In the genomic region with DNA sequence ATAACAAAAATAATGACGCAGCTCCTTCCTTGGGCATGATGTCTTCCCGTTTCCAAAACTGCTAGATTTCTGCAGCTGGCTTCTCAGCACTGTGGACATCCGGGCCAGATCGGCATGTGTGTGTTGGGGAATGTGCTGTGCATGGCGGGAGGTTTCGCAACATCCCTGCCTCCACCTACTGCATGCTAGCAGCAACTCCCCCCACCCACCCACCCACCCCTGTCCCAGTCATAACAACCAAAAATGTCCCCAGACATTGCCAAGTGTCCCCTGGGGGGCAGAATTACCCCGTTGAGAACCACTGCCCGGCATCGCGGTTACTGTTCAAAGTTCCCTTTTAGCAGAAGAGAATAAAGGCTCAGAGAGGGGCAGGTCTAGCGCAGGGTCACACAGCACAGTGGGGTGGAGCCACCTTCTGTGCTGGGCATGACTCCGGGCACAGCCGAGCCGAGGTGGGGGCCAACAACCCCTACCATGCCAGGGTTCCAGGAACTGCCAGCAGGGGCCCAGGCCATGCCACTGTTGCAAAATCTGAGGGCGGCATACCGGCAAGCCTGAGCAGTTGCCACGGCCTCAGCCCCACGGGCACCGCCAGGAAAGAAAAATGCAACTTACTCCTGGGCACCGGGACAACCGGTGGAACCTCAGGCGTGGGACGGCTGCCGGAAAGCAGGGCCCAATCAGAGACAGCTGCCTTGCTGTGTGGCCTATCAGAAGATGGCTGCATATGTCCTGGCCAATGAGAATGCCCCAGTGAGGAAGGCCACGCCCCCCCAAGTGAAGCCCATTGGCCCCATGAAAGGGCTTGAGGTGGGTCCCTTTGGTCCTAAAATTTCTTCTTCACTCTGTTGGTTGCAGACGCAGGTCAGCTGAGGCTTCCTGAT, we compare ENCODE assay signal across 9 cellular contexts. TPM values are rescaled to one million over a fixed set of nuclear protein-coding genes. Genes with fewer than 3 reads are reported as not detected.
DNase-seq lines count a peak whose midpoint lies in the region; ATAC-seq and TF ChIP-seq lines count a peak whose summit lies in the region.
"Had no signal": no experiment of that assay in that cellular context is flagged by ENCODE, and none has a peak within 500 bp of the region (broad histone marks: within the 10 kb centered on the region; RNA-seq: fewer than 3 reads in every experiment).

No MANE protein-coding gene starts in this region.

- no peak for TF ChIP-seq CTCF in WTC11 (IDR thresholded peaks at IDR 0.05)
- TF ChIP-seq CTCF in mucosa of descending colon (IDR thresholded peaks at IDR 0.05) = no peak

- CTCF ChIA-PET in WTC11 (lab: Charles Lee) = interaction anchor here (1.0 kb wide), 1 partner anchor 86 kb away, joined by 5 read pairs; no protein-coding TSS in a partner anchor

- peak overlapping the region; percentile 30 for H3K4me3 ChIP-seq in MG63
- no peak overlapping the region for H3K4me3 ChIP-seq in mucosa of descending colon

- peak; percentile 92 for DNase-seq in EH (ENCODE audit: low read depth)
- peak; percentile 90 for DNase-seq in MG63
- DNase-seq in WTC11 (ENCODE audit: low spot score) = peak; percentile 55
- DNase-seq in effector memory CD8-positive, alpha-beta T cell = peak in 2 of 3 experiments; percentile 22 to 47
- DNase-seq in mucosa of descending colon = peak; percentile 63 to 83 (median 73)
- DNase-seq in ureter (ENCODE audit: low spot score) = peak; percentile 76
- DNase-seq in activated T-helper 1 cell treated with anti-CD3 and anti-CD28 coated beads, Interleukin-12 subunit alpha, Interleukin-12 subunit beta, Interleukin-2, Interleukin-4 antibody, amounts not matched to agents 30 ng/mL and 10 ng/mL and 1 ng/mL, durations not matched to agents 14 hours and 24 hours and 36 hours (ENCODE audit: low spot score) = no peak

- ATAC-seq in WTC11 = peak; percentile 61
- ATAC-seq in effector memory CD8-positive, alpha-beta T cell (replicated peaks) = peak; percentile 68
- ATAC-seq in mucosa of descending colon = peak; percentile 83
- no peak for ATAC-seq in GM21723 (IDR thresholded peaks at IDR 0.05; ENCODE audit: unreplicated experiment)

- POLR2A ChIA-PET in WTC11 (lab: Charles Lee) = no interaction called here

- no peaks in the 10 kb centered on the region for H3K4me1 Mint-ChIP-seq in WTC11
- H3K4me1 Mint-ChIP-seq in effector memory CD8-positive, alpha-beta T cell (ENCODE audit: low read depth in 2 of 2) = peaks cover 1 to 3% of the 10 kb centered on the region in 2 donors
- H3K4me1 Mint-ChIP-seq in activated T-helper 1 cell treated with anti-CD3 and anti-CD28 coated beads, Interleukin-12 subunit alpha, Interleukin-12 subunit beta, Interleukin-2, Interleukin-4 antibody, amounts not matched to agents 30 ng/mL and 10 ng/mL and 1 ng/mL, durations not matched to agents 14 hours and 24 hours and 36 hours (ENCODE audit: low read depth) = no peaks in the 10 kb centered on the region

- H3K27ac Mint-ChIP-seq in WTC11 = no peak overlapping the region
- H3K27ac Mint-ChIP-seq in effector memory CD8-positive, alpha-beta T cell = no peak overlapping the region
- no peak overlapping the region for H3K27ac Mint-ChIP-seq in activated T-helper 1 cell treated with anti-CD3 and anti-CD28 coated beads, Interleukin-12 subunit alpha, Interleukin-12 subunit beta, Interleukin-2, Interleukin-4 antibody, amounts not matched to agents 30 ng/mL and 10 ng/mL and 1 ng/mL, durations not matched to agents 14 hours and 24 hours and 36 hours
- H3K27ac Mint-ChIP-seq: T-helper 1 cell treated with Interleukin-12 subunit alpha and Interleukin-12 subunit beta and Interleukin-4 antibody, amounts not matched to agents 30 μg/mL and 1 μg/mL, for 36 hours had no signal

- H3K36me3 ChIP-seq in MG63 (no peaks in the 10 kb centered on the region), mucosa of descending colon (ENCODE audit: low read depth) (no peaks in the 10 kb centered on the region)

- intact Hi-C loops in mucosa of descending colon (cut with DNase I, micrococcal nuclease) = no loop called here
- intact Hi-C loops in activated T-helper 1 cell treated with anti-CD3 and anti-CD28 coated beads, Interleukin-12 subunit alpha, Interleukin-12 subunit beta, Interleukin-2, Interleukin-4 antibody, amounts not matched to agents 30 ng/mL and 10 ng/mL and 1 ng/mL, durations not matched to agents 14 hours and 24 hours and 36 hours (cut with micrococcal nuclease) = no loop called here

- no peaks in the 10 kb centered on the region for H3K27me3 ChIP-seq in MG63

- H3K27me3 Mint-ChIP-seq in WTC11 (ENCODE audit: low read depth) = peaks cover 23% of the 10 kb centered on the region
- H3K27me3 Mint-ChIP-seq in effector memory CD8-positive, alpha-beta T cell = no peaks in the 10 kb centered on the region
- peaks cover 2% of the 10 kb centered on the region for H3K27me3 Mint-ChIP-seq in activated T-helper 1 cell treated with anti-CD3 and anti-CD28 coated beads, Interleukin-12 subunit alpha, Interleukin-12 subunit beta, Interleukin-2, Interleukin-4 antibody, amounts not matched to agents 30 ng/mL and 10 ng/mL and 1 ng/mL, durations not matched to agents 14 hours and 24 hours and 36 hours (ENCODE audit: insufficient read depth)

- no peak overlapping the region for H3K4me3 Mint-ChIP-seq in WTC11
- H3K4me3 Mint-ChIP-seq in effector memory CD8-positive, alpha-beta T cell = peak overlapping the region in 1 of 2 donors; percentile 38
- H3K4me3 Mint-ChIP-seq in activated T-helper 1 cell treated with anti-CD3 and anti-CD28 coated beads, Interleukin-12 subunit alpha, Interleukin-12 subunit beta, Interleukin-2, Interleukin-4 antibody, amounts not matched to agents 30 ng/mL and 10 ng/mL and 1 ng/mL, durations not matched to agents 14 hours and 24 hours and 36 hours = no peak overlapping the region
- H3K4me3 Mint-ChIP-seq: T-helper 1 cell treated with Interleukin-12 subunit alpha and Interleukin-12 subunit beta and Interleukin-4 antibody, amounts not matched to agents 30 μg/mL and 1 μg/mL, for 36 hours had no signal

- peaks cover 13% of the 10 kb centered on the region for H3K4me1 ChIP-seq in mucosa of descending colon (ENCODE audit: low read depth)

- H3K9me3 ChIP-seq in MG63 (no peaks in the 10 kb centered on the region), mucosa of descending colon (no peaks in the 10 kb centered on the region)

- H3K36me3 Mint-ChIP-seq in WTC11 = no peaks in the 10 kb centered on the region
- H3K36me3 Mint-ChIP-seq in effector memory CD8-positive, alpha-beta T cell (ENCODE audit: insufficient read depth) = no peaks in the 10 kb centered on the region
- H3K36me3 Mint-ChIP-seq in activated T-helper 1 cell treated with anti-CD3 and anti-CD28 coated beads, Interleukin-12 subunit alpha, Interleukin-12 subunit beta, Interleukin-2, Interleukin-4 antibody, amounts not matched to agents 30 ng/mL and 10 ng/mL and 1 ng/mL, durations not matched to agents 14 hours and 24 hours and 36 hours (ENCODE audit: low read depth) = no peaks in the 10 kb centered on the region

- H3K9me3 Mint-ChIP-seq in WTC11 = no peaks in the 10 kb centered on the region
- no peaks in the 10 kb centered on the region for H3K9me3 Mint-ChIP-seq in effector memory CD8-positive, alpha-beta T cell
- no peaks in the 10 kb centered on the region for H3K9me3 Mint-ChIP-seq in activated T-helper 1 cell treated with anti-CD3 and anti-CD28 coated beads, Interleukin-12 subunit alpha, Interleukin-12 subunit beta, Interleukin-2, Interleukin-4 antibody, amounts not matched to agents 30 ng/mL and 10 ng/mL and 1 ng/mL, durations not matched to agents 14 hours and 24 hours and 36 hours
- H3K9me3 Mint-ChIP-seq: T-helper 1 cell treated with Interleukin-12 subunit alpha and Interleukin-12 subunit beta and Interleukin-4 antibody, amounts not matched to agents 30 μg/mL and 1 μg/mL, for 36 hours had no signal

TF ChIP-seq in WTC11, 78 proteins besides CTCF, POLR2A, EP300 and RAD21:
- peak; percentile 89 for TF ChIP-seq NFYB (CRISPR knock-in tag; conservative IDR thresholded peaks at IDR 0.05; ENCODE audit: low read depth)
- TF ChIP-seq RORB (CRISPR knock-in tag; IDR thresholded peaks at IDR 0.05) = no peak

RNA-seq across cellular contexts. Expression of a gene that starts 22.5 kb away (rescaled TPM):
- 1.7 and 14.1 TPM in 2 replicates for total RNA-seq in MG63 (2014; rRNA removed; shearing (Covaris generic); ENCODE audit: low replicate concordance)
- total RNA-seq in WTC11 (2021) (3.5 to 4.4 TPM (median 4.0 TPM) in 3 replicates), mucosa of descending colon (100 to 1,000 TPM in 1 of 3 donors, 10 to 100 TPM in 2; 38.4 to 210 (median 79.3) TPM), ureter (141 TPM)
- 16.8 and 18.7 TPM in 2 replicates for total RNA-seq in activated T-helper 1 cell treated with anti-CD3 and anti-CD28 coated beads, Interleukin-12 subunit alpha, Interleukin-12 subunit beta, Interleukin-2, Interleukin-4 antibody, amounts not matched to agents 30 ng/mL and 10 ng/mL and 1 ng/mL, durations not matched to agents 14 hours and 24 hours and 36 hours
